Comparison of ENCODE assay signal across 26 cellular contexts in genomic region chr19:9941646-9942045, GRCh38.
"Had no signal": no experiment of that assay in that cellular context is flagged by ENCODE, and none has a peak within 500 bp of the region (broad histone marks: within the 10 kb centered on the region; RNA-seq: fewer than 3 reads in every experiment).

No MANE protein-coding gene starts in this region.

- ATAC-seq: activated T-cell treated with anti-CD3 and anti-CD28 coated beads, Interleukin-2, amount 50 U/mL, for 72 hours; esophagus mucosa had no signal

- H3K4me3 ChIP-seq: coronary artery, dorsolateral prefrontal cortex had no signal

- H3K27ac Mint-ChIP-seq: activated CD4-positive, alpha-beta memory T cell treated with anti-CD3 and anti-CD28 coated beads, Interleukin-2, amount 10 ng/mL, durations not matched to agents 7 days and 5 days; activated CD4-positive, alpha-beta T cell treated with anti-CD3 and anti-CD28 coated beads, Interleukin-2, amount 10 ng/mL, durations not matched to agents 7 days and 5 days; activated naive CD4-positive, alpha-beta T cell treated with anti-CD3 and anti-CD28 coated beads, Interleukin-2, amount 10 ng/mL, durations not matched to agents 7 days and 5 days; activated naive CD8-positive, alpha-beta T cell; activated T-cell treated with anti-CD3 and anti-CD28 coated beads, Interleukin-2, amount 50 U/mL, for 24 hours; activated T-cell treated with anti-CD3 and anti-CD28 coated beads, Interleukin-2, amount 50 U/mL, for 72 hours; dendritic cell treated with granulocyte-macrophage colony-stimulating factor and Interleukin-4, amounts not matched to agents 40 ng/mL and 50 ng/mL, for 4 days; endodermal cell had no signal

- H3K36me3 Mint-ChIP-seq: activated naive CD4-positive, alpha-beta T cell treated with anti-CD3 and anti-CD28 coated beads, Interleukin-2, amount 10 ng/mL, durations not matched to agents 7 days and 5 days had no signal

- DNase-seq: activated CD4-positive, alpha-beta memory T cell treated with anti-CD3 and anti-CD28 coated beads, Interleukin-2, amount 10 ng/mL, durations not matched to agents 7 days and 5 days; activated CD4-positive, alpha-beta T cell treated with anti-CD3 and anti-CD28 coated beads for 1 hour; activated CD4-positive, alpha-beta T cell treated with anti-CD3 and anti-CD28 coated beads for 4 hours; activated CD4-positive, alpha-beta T cell treated with anti-CD3 and anti-CD28 coated beads, Interleukin-2, amount 10 ng/mL, durations not matched to agents 7 days and 5 days; activated CD4-positive, alpha-beta T cell treated with anti-CD3 and anti-CD28 coated beads, Interleukin-2, amount 50 U/mL, for 4 hours; activated CD8-positive, alpha-beta memory T cell treated with anti-CD3 and anti-CD28 coated beads, Interleukin-2, amount 50 U/mL, for 48 hours; activated gamma-delta T cell; activated naive CD4-positive, alpha-beta T cell; activated naive CD4-positive, alpha-beta T cell treated with anti-CD3 and anti-CD28 coated beads, Interleukin-2, amount 10 ng/mL, durations not matched to agents 7 days and 5 days; activated T-cell treated with anti-CD3 and anti-CD28 coated beads for 4 hours; activated T-cell treated with anti-CD3 and anti-CD28 coated beads, Interleukin-2, amount 50 U/mL, for 24 hours; activated T-cell treated with anti-CD3 and anti-CD28 coated beads, Interleukin-2, amount 50 U/mL, for 72 hours; amniotic stem cell; anterior cingulate cortex; brain microvascular endothelial cell; dorsolateral prefrontal cortex; effector memory CD4-positive, alpha-beta T cell; endodermal cell; foreskin melanocyte; head of caudate nucleus; hippocampal formation; T-helper 2 cell had no signal

- H3K36me3 ChIP-seq: brain microvascular endothelial cell had no signal

- H3K27me3 ChIP-seq: brain microvascular endothelial cell had no signal

- H3K27ac ChIP-seq: brain microvascular endothelial cell, coronary artery, dorsolateral prefrontal cortex had no signal
